ENCODE assay signal across 17 cellular contexts in the genomic region with DNA sequence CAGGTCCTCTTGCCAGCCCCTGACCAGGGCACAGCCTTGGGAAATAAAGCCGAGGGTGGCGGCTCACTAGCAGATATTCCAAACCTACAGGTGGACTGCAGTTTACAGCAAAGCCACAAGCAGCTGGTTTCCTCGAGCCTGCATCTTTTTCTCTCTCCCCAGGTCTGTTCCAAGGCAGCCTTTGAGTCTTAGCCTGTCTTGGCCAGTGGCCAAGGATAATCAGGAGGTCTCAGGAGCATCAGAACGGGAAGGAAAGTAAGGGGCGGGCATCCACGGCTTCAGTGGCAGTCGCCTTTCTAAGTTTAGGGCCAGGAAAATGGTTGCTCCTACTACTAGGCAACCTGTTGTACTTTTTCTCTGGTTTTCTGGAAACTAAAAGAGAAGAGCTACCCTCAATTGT.
A peak's percentile ranks its signal among the peaks of the same experiment; 100 is the strongest.
DNase-seq lines count a peak whose midpoint lies in the region; ATAC-seq and TF ChIP-seq lines count a peak whose summit lies in the region.
"Had no signal": no experiment of that assay in that cellular context is flagged by ENCODE, and none has a peak within 500 bp of the region (broad histone marks: within the 10 kb centered on the region; RNA-seq: fewer than 3 reads in every experiment).

No MANE protein-coding gene starts in this region.

- no peak overlapping the region for H3K4me3 Mint-ChIP-seq in brain
- no peak overlapping the region for H3K4me3 Mint-ChIP-seq in activated CD4-positive, alpha-beta T cell treated with anti-CD3 and anti-CD28 coated beads, Interleukin-2, amount 10 ng/mL, durations not matched to agents 24 days and 14 days
- H3K4me3 Mint-ChIP-seq: GM23338, T-helper 17 cell had no signal

- ATAC-seq in left ventricle myocardium superior (no peak), HG03039 (IDR thresholded peaks at IDR 0.05; ENCODE audit: unreplicated experiment) (no peak)
- ATAC-seq: GM23338, HCT116, HepG2, Right ventricle myocardium inferior, T-helper 17 cell had no signal

- TF ChIP-seq CTCF in brain (conservative IDR thresholded peaks at IDR 0.05), result no peak

- peaks cover 4% of the 10 kb centered on the region for H3K27me3 Mint-ChIP-seq in brain
- H3K27me3 Mint-ChIP-seq in activated CD4-positive, alpha-beta T cell treated with anti-CD3 and anti-CD28 coated beads, Interleukin-2, amount 10 ng/mL, durations not matched to agents 24 days and 14 days, result no peaks in the 10 kb centered on the region

- H3K9me3 Mint-ChIP-seq in brain, result no peaks in the 10 kb centered on the region
- no peaks in the 10 kb centered on the region for H3K9me3 Mint-ChIP-seq in activated CD4-positive, alpha-beta T cell treated with anti-CD3 and anti-CD28 coated beads, Interleukin-2, amount 10 ng/mL, durations not matched to agents 24 days and 14 days
- H3K9me3 Mint-ChIP-seq: GM23338 had no signal

- peak; percentile 63 for DNase-seq in cardiac septum (ENCODE audit: low spot score)
- no peak for DNase-seq in left ventricle myocardium superior
- DNase-seq in NCI-H2171 treated with DMSO at 0.1 percent for 48 hours (lab: John Stamatoyannopoulos, UW), result peak; percentile 67
- DNase-seq in activated CD4-positive, alpha-beta T cell treated with anti-CD3 and anti-CD28 coated beads, Interleukin-2, amount 10 ng/mL, durations not matched to agents 24 days and 14 days, result no peak
- DNase-seq in cerebellar cortex (ENCODE audit: low spot score), result no peak
- DNase-seq: AML-193, GF-D8, NCI-H146, NCI-H2029 treated with DMSO at 0.1 percent for 48 hours, NCI-H226, T-helper 17 cell had no signal

- no peaks in the 10 kb centered on the region for H3K36me3 Mint-ChIP-seq in brain
- no peaks in the 10 kb centered on the region for H3K36me3 Mint-ChIP-seq in activated CD4-positive, alpha-beta T cell treated with anti-CD3 and anti-CD28 coated beads, Interleukin-2, amount 10 ng/mL, durations not matched to agents 24 days and 14 days (ENCODE audit: low read depth)

- intact Hi-C loops in cardiac septum (cut with DNase I) (no loop called here), left ventricle myocardium superior (cut with micrococcal nuclease) (no loop called here)
- intact Hi-C loops in activated CD4-positive, alpha-beta T cell treated with anti-CD3 and anti-CD28 coated beads, Interleukin-2, amount 10 ng/mL, durations not matched to agents 24 days and 14 days (cut with micrococcal nuclease), result no loop called here

- peak overlapping the region in 4 of 5 experiments; percentile 5 to 71 (median 66) for H3K27ac Mint-ChIP-seq in brain
- no peak overlapping the region for H3K27ac Mint-ChIP-seq in activated CD4-positive, alpha-beta T cell treated with anti-CD3 and anti-CD28 coated beads, Interleukin-2, amount 10 ng/mL, durations not matched to agents 24 days and 14 days
- H3K27ac Mint-ChIP-seq: GM23338, T-helper 17 cell had no signal

- peaks cover 77% of the 10 kb centered on the region for H3K4me1 Mint-ChIP-seq in brain
- H3K4me1 Mint-ChIP-seq in activated CD4-positive, alpha-beta T cell treated with anti-CD3 and anti-CD28 coated beads, Interleukin-2, amount 10 ng/mL, durations not matched to agents 24 days and 14 days, result no peaks in the 10 kb centered on the region

Comparison
In these comparisons a context has a peak if more than half of its experiments do, and no peak if none do; other contexts are left out.
1. DNase-seq: peak in cardiac septum (single experiment) and NCI-H2171 treated with DMSO at 0.1 percent for 48 hours (single experiment); none in left ventricle myocardium superior (single experiment), activated CD4-positive, alpha-beta T cell treated with anti-CD3 and anti-CD28 coated beads, Interleukin-2, amount 10 ng/mL, durations not matched to agents 24 days and 14 days (single experiment) and cerebellar cortex (single experiment).